33 cellular contexts compared by ENCODE assay signal in the genomic region with DNA sequence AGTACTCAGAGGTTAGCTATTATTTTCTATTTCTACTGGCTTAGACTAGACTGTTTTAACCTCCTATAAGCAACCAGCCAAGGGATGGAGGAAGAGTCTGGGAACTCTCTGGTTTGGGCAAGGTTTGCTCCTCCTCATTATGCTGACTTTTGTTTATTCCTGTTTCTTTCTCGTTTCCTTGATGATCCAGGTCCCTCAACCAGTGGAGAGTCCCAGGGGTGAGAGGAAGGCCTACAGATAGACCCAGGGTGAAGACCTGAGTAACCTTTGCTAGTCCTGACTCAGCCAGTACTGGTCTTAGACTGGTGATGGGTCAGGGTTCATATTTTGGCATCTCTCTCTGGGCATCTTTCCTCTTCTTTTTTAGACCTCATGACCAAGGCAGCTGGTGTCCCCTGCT. TPM values are rescaled to one million over a fixed set of nuclear protein-coding genes. Genes with fewer than 3 reads are reported as not detected.
DNase-seq lines count a peak whose midpoint lies in the region; ATAC-seq, FAIRE-seq and TF ChIP-seq lines count a peak whose summit lies in the region.
"Had no signal": no experiment of that assay in that cellular context is flagged by ENCODE, and none has a peak within 500 bp of the region (broad histone marks: within the 10 kb centered on the region; RNA-seq: fewer than 3 reads in every experiment).

No MANE protein-coding gene starts in this region.

- TF ChIP-seq POLR2A in breast epithelium (IDR thresholded peaks at IDR 0.05) = no peak
- no peak for TF ChIP-seq POLR2A in K562 (conservative IDR thresholded peaks at IDR 0.05)

- H3K9me3 ChIP-seq in breast epithelium (no peaks in the 10 kb centered on the region), K562 (replicated peaks; ENCODE audit: control insufficient read depth, insufficient read depth, low read depth, low read length) (no peaks in the 10 kb centered on the region), lower lobe of right lung (no peaks in the 10 kb centered on the region)
- H3K9me3 ChIP-seq: left lung, thyroid gland had no signal

- H3K56ac ChIP-seq in mesendoderm (ENCODE audit: low read length) = no peak overlapping the region

- H3K27ac ChIP-seq in breast epithelium = peak overlapping the region in 1 of 2 donors; percentile 2
- no peak overlapping the region for H3K27ac ChIP-seq in K562 (ENCODE audit: extremely low read depth, low read depth, low read length)
- H3K27ac ChIP-seq in mesendoderm (ENCODE audit: low read depth, low read length) = no peak overlapping the region
- no peak overlapping the region for H3K27ac ChIP-seq in lower lobe of right lung
- H3K27ac ChIP-seq: foreskin keratinocyte, hepatocyte, left lung, parathyroid adenoma had no signal

- H3K27ac Mint-ChIP-seq in MCF 10A (ENCODE audit: low read depth, unreplicated experiment) = peak overlapping the region; percentile 61
- H3K27ac Mint-ChIP-seq: activated CD8-positive, alpha-beta memory T cell treated with anti-CD3 and anti-CD28 coated beads, Interleukin-2, amount 10 ng/mL, durations not matched to agents 7 days and 5 days; activated naive CD4-positive, alpha-beta T cell treated with anti-CD3 and anti-CD28 coated beads, Interleukin-2, amount 50 U/mL, for 72 hours; B cell; immature natural killer cell; nephron had no signal

- peak overlapping the region; percentile 47 for H2BK15ac ChIP-seq in mesendoderm (replicated peaks; ENCODE audit: low read depth)

- H3K9me3 Mint-ChIP-seq in MCF 10A (ENCODE audit: unreplicated experiment) = no peaks in the 10 kb centered on the region
- H3K9me3 Mint-ChIP-seq: activated naive CD4-positive, alpha-beta T cell treated with anti-CD3 and anti-CD28 coated beads, Interleukin-2, amount 50 U/mL, for 72 hours; immature natural killer cell; nephron had no signal

- intact Hi-C loops in MCF 10A (cut with micrococcal nuclease) = no loop called here
- intact Hi-C loops in breast epithelium (cut with DNase I; ENCODE audit: low total_unique reads) = no loop called here
- intact Hi-C loops in K562 (cut with micrococcal nuclease) = no loop called here
- intact Hi-C loops in lower lobe of right lung (cut with DNase I) = no loop called here

- H4K5ac ChIP-seq in mesendoderm (ENCODE audit: low read length) = no peak overlapping the region

- no peak overlapping the region for H3K23ac ChIP-seq in mesendoderm (ENCODE audit: low read length)

- in situ Hi-C loops in K562 (cut with MboI) = no loop called here

- TF ChIP-seq EP300 in K562 (IDR thresholded peaks at IDR 0.05; ENCODE audit: low read length) = no peak

- H3K79me2 ChIP-seq in K562 (ENCODE audit: control insufficient read depth, insufficient read depth, low read length) = no peaks in the 10 kb centered on the region
- H3K79me2 ChIP-seq in mesendoderm (ENCODE audit: control insufficient read depth, insufficient read depth, low read length) = peaks cover 15% of the 10 kb centered on the region

- ATAC-seq in K562 (no peak), lower lobe of right lung (no peak), HG03108 (IDR thresholded peaks at IDR 0.05; ENCODE audit: unreplicated experiment) (no peak)
- ATAC-seq: activated CD8-positive, alpha-beta memory T cell treated with anti-CD3 and anti-CD28 coated beads, Interleukin-2, amount 10 ng/mL, durations not matched to agents 7 days and 5 days; foreskin keratinocyte; HepG2; left lung; right cardiac atrium; SK-N-SH treated with all-trans-retinoic acid at 6 μM for 48 hours; stimulated activated naive CD8-positive, alpha-beta T cell treated with anti-CD3 and anti-CD28 coated beads, Interleukin-15, Interleukin-2, amounts not matched to agents 100 U/mL and 50 U/mL, for 24 hours had no signal

- TF ChIP-seq RAD21 in K562 (CRISPR knock-in tag; conservative IDR thresholded peaks at IDR 0.05 in 1 of 2, IDR thresholded peaks at IDR 0.05 in 1 of 2) = no peak

- H2AFZ ChIP-seq in K562 (ENCODE audit: low read depth, low read length) = no peak overlapping the region
- H2AFZ ChIP-seq: hepatocyte, parathyroid adenoma had no signal

- 0 out of 2 replicates have a peak, but pooled peaks cover 6% of the 10 kb centered on the region for H4K20me1 ChIP-seq in K562 (replicated peaks; ENCODE audit: control insufficient read depth, insufficient read depth, low read length)

- H3K27me3 Mint-ChIP-seq in MCF 10A (ENCODE audit: insufficient read depth, unreplicated experiment) = no peaks in the 10 kb centered on the region

- H3K27me3 ChIP-seq in breast epithelium (no peaks in the 10 kb centered on the region), K562 (ENCODE audit: control insufficient read depth in 2 of 2, insufficient read depth in 2 of 2, low read length in 2 of 2) (peaks cover 4 to 5% of the 10 kb centered on the region in 2 experiments; a peak in 1 of 5 replicates), mesendoderm (ENCODE audit: insufficient read depth, low read length, poor library complexity) (no peaks in the 10 kb centered on the region), lower lobe of right lung (ENCODE audit: low read depth) (no peaks in the 10 kb centered on the region)
- H3K27me3 ChIP-seq: foreskin keratinocyte, hepatocyte, thyroid gland had no signal

- no peak overlapping the region for H2AK5ac ChIP-seq in mesendoderm (ENCODE audit: low read length)

- H3K4me3 Mint-ChIP-seq in MCF 10A (ENCODE audit: unreplicated experiment) = no peak overlapping the region
- H3K4me3 Mint-ChIP-seq: activated CD8-positive, alpha-beta memory T cell treated with anti-CD3 and anti-CD28 coated beads, Interleukin-2, amount 10 ng/mL, durations not matched to agents 7 days and 5 days; B cell; immature natural killer cell; nephron had no signal

- H3K36me3 ChIP-seq in breast epithelium (no peaks in the 10 kb centered on the region), K562 (ENCODE audit: control insufficient read depth, insufficient read depth, low read length) (no peaks in the 10 kb centered on the region), mesendoderm (ENCODE audit: control insufficient read depth, insufficient read depth, low read length) (no peaks in the 10 kb centered on the region), lower lobe of right lung (no peaks in the 10 kb centered on the region)
- H3K36me3 ChIP-seq: left lung, thyroid gland had no signal

- DNase-seq in MCF 10A (ENCODE audit: unreplicated experiment) (no peak), breast epithelium (ENCODE audit: low spot score in 2 of 2) (no peak), K562 (ENCODE audit: extremely low read depth in 1 of 4, low spot score in 3 of 4) (no peak), mesendoderm (peak; percentile 75), lower lobe of right lung (no peak), SW480 (ENCODE audit: low spot score) (no peak), iPS-NIHi7 (ENCODE audit: extremely low spot score) (no peak)
- DNase-seq: activated CD4-positive, alpha-beta T cell treated with anti-CD3 and anti-CD28 coated beads, Interleukin-2, amount 50 U/mL, for 1 hour; activated CD8-positive, alpha-beta memory T cell treated with anti-CD3 and anti-CD28 coated beads, Interleukin-2, amount 10 ng/mL, durations not matched to agents 7 days and 5 days; anterior cingulate cortex; DMS79; erythroblast; foreskin keratinocyte; immature natural killer cell; left lung; NCI-H1105; NCI-H1930; NCI-H2227 treated with DMSO at 0.1 percent for 48 hours; NCI-H748 treated with DMSO at 0.1 percent for 48 hours; right cardiac atrium; stimulated activated CD4-positive, alpha-beta T cell treated with anti-CD3 and anti-CD28 coated beads, Interleukin-4, amount 100 ng/mL, for 4 hours; stimulated activated naive CD8-positive, alpha-beta T cell treated with anti-CD3 and anti-CD28 coated beads, Interleukin-15, Interleukin-2, amounts not matched to agents 100 U/mL and 50 U/mL, for 24 hours; T1000; thyroid gland had no signal

- TF ChIP-seq CTCF in MCF 10A (IDR thresholded peaks at IDR 0.05; ENCODE audit: unreplicated experiment) = no peak
- TF ChIP-seq CTCF in breast epithelium (IDR thresholded peaks at IDR 0.05) = no peak
- TF ChIP-seq CTCF in K562 (IDR thresholded peaks at IDR 0.05 in 2 of 3, conservative IDR thresholded peaks at IDR 0.05 in 1 of 3; ENCODE audit: insufficient read depth in 2 of 3, low read depth in 1 of 3, low read length in 3 of 3) = no peak
- no peak for TF ChIP-seq CTCF in lower lobe of right lung (IDR thresholded peaks at IDR 0.05)

- CTCF ChIA-PET in MCF 10A (lab: Yijun Ruan, JAX) (interaction anchor here (0.6 to 3.4 kb wide), 5 partner anchors 8 to 291 kb away, joined by 3 to 9 read pairs (median 4); no protein-coding TSS in a partner anchor), K562 (lab: Yijun Ruan, JAX; ENCODE audit: low intra/inter-chr PET ratio) (no interaction called here)

- peak overlapping the region; percentile 69 for H2BK120ac ChIP-seq in mesendoderm (ENCODE audit: low read depth, low read length)

- POLR2A ChIA-PET in MCF 10A (lab: Yijun Ruan, JAX) = interaction anchor here (1.0 to 2.0 kb wide), 2 partner anchors 8 to 24 kb away, joined by 3 to 10 read pairs; no protein-coding TSS in a partner anchor
- POLR2A ChIA-PET in K562 (lab: Yijun Ruan, JAX) = interaction anchor here (0.6 to 1.3 kb wide), 2 partner anchors 17 to 19 kb away, joined by 3 to 4 read pairs; no protein-coding TSS in a partner anchor

- no peak overlapping the region for H3K4ac ChIP-seq in mesendoderm (ENCODE audit: low read depth, low read length)

- H3K4me2 ChIP-seq in K562 (ENCODE audit: insufficient read depth, low read length) = no peak overlapping the region
- H3K4me2 ChIP-seq in mesendoderm (ENCODE audit: low read length) = no peak overlapping the region
- H3K4me2 ChIP-seq: hepatocyte had no signal

- no peak overlapping the region for H3K4me3 ChIP-seq in breast epithelium
- no peak overlapping the region for H3K4me3 ChIP-seq in K562
- H3K4me3 ChIP-seq in mesendoderm (ENCODE audit: low read length) = no peak overlapping the region
- no peak overlapping the region for H3K4me3 ChIP-seq in lower lobe of right lung
- H3K4me3 ChIP-seq: hepatocyte, left lung, thyroid gland had no signal

- H3K9me1 ChIP-seq in K562 (ENCODE audit: control insufficient read depth, insufficient read depth, low read length) = no peaks in the 10 kb centered on the region

- no peak overlapping the region for H3K9ac ChIP-seq in K562 (ENCODE audit: insufficient read depth in 1 of 2, low read depth in 2 of 2, low read length in 2 of 2)
- H3K9ac ChIP-seq in mesendoderm (ENCODE audit: low read length) = no peak overlapping the region
- H3K9ac ChIP-seq: parathyroid adenoma had no signal

- H2BK5ac ChIP-seq in mesendoderm (ENCODE audit: low read length) = no peak overlapping the region

- no peak overlapping the region for H4K8ac ChIP-seq in mesendoderm (ENCODE audit: low read depth, low read length)

- H3K36me3 Mint-ChIP-seq in MCF 10A (ENCODE audit: insufficient read depth, unreplicated experiment) = peaks cover 53% of the 10 kb centered on the region
- H3K36me3 Mint-ChIP-seq: activated CD8-positive, alpha-beta memory T cell treated with anti-CD3 and anti-CD28 coated beads, Interleukin-2, amount 10 ng/mL, durations not matched to agents 7 days and 5 days; immature natural killer cell had no signal

- H3K4me1 Mint-ChIP-seq in MCF 10A (ENCODE audit: insufficient read depth, unreplicated experiment) = peaks cover 78% of the 10 kb centered on the region

- 0% methylated on average over 1 of the region's 1 CpG for WGBS in K562 (ENCODE audit: insufficient coverage, low coverage, missing lambda C conversion rate)
- WGBS in mesendoderm (ENCODE audit: extremely low coverage, insufficient coverage, low lambda C conversion rate) = no CpG with 5 or more reads among the region's 1 CpG

- H3K4me1 ChIP-seq in breast epithelium (peaks cover 0 to 10% of the 10 kb centered on the region in 2 donors), K562 (replicated peaks in 1 of 2; ENCODE audit: control insufficient read depth in 2 of 2, insufficient read depth in 2 of 2, low read length in 2 of 2) (peaks cover 2% of the 10 kb centered on the region in 2 experiments; a peak in 4 of 5 replicates), mesendoderm (ENCODE audit: control insufficient read depth, low read depth, low read length) (peaks cover 22% of the 10 kb centered on the region), lower lobe of right lung (peaks cover 30% of the 10 kb centered on the region)

- FAIRE-seq in K562 (lab: Jason Lieb, UNC) = no peak
- FAIRE-seq: A204.1, HepG2 had no signal

- no TSS peak for BruUV-seq in MCF 10A (replicated peaks; lab: Mats Ljungman, UMichigan)
- no TSS peak for BruUV-seq in K562 (replicated peaks; lab: Mats Ljungman, UMichigan)

- H3K79me1 ChIP-seq in mesendoderm (ENCODE audit: low read length) = peaks cover 8% of the 10 kb centered on the region

- H3K18ac ChIP-seq in mesendoderm (ENCODE audit: low read length) = peak overlapping the region; percentile 61

RNA-seq across cellular contexts. Expression of a gene that starts 5.4 kb away (rescaled TPM):
- total RNA-seq in MCF 10A (2022) (90.6 and 162 TPM in 2 replicates), breast epithelium (10 to 100 TPM in 2 of 3 donors, 1 to 10 TPM in 1; 7.2 to 21.2 (median 13.4) TPM), K562 (2014; rRNA removed) (1.4 and 1.6 TPM in 2 replicates), K562 (2014; rRNA removed; fragmentation: Illumina TruSeq; extraction: Trizol) (1.2 and 1.6 TPM in 2 replicates), K562 (2015; rRNA removed; fragmentation: Illumina TruSeq; extraction: Trizol) (0.54 and 0.68 TPM in 2 replicates), K562 (2021) (1.4 and 2.0 TPM in 2 replicates), lower lobe of right lung (10.5 TPM)
- total RNA-seq in K562 (2011; cell fraction: chromatin; rRNA removed; ENCODE audit: low replicate concordance) = 3.5 and 4.6 TPM in 2 replicates
- 1.7 and 2.0 TPM in 2 replicates for total RNA-seq in K562 (2011; cell fraction: nucleolus; rRNA removed)
- 3.4 and 5.6 TPM in 2 replicates for total RNA-seq in K562 (2011; cell fraction: nucleoplasm; rRNA removed)
- polyA plus RNA-seq in K562 (2011; rRNA removed) (1.5 and 2.4 TPM in 2 replicates), K562 (2014; fragmentation: Illumina TruSeq; extraction: Trizol) (1.9 and 2.2 TPM in 2 replicates), K562 (2014; fragmentation: Nextera tagmentation; extraction: Ambion mirVana) (1 to 10 TPM; 1.7 to 2.0 TPM), K562 (2014; rRNA removed) (1.7 TPM in 2 replicates)
- polyA plus RNA-seq in K562 (2011; cell fraction: cytosol; rRNA removed) = 1.1 and 2.3 TPM in 2 replicates
- 1.2 and 1.7 TPM in 2 replicates for polyA plus RNA-seq in K562 (2011; cell fraction: nucleus; rRNA removed)
- polyA plus RNA-seq in K562 (2012) = 1.4 and 2.7 TPM in 2 replicates
- 2.3 and 2.7 TPM in 2 replicates for polyA minus RNA-seq in K562 (2011; rRNA and poly(A)+ RNA removed)
- 1.0 and 1.8 TPM in 2 replicates for polyA minus RNA-seq in K562 (2011; cell fraction: cytosol; rRNA and poly(A)+ RNA removed)
- 0.40 and 1.1 TPM in 2 replicates for polyA minus RNA-seq in K562 (2011; cell fraction: nucleus; rRNA and poly(A)+ RNA removed)
- polyA plus RNA-seq in mesendoderm (2013, experiment 1 of 2) = 16.9 TPM
- 17.1 TPM for polyA plus RNA-seq in mesendoderm (2013, experiment 2 of 2)

RNA-seq across cellular contexts. Expression of a gene that starts 34.4 kb away (rescaled TPM):
- total RNA-seq in MCF 10A (2022) (0.32 and 0.33 TPM in 2 replicates), breast epithelium (10 to 100 TPM in 2 of 3 donors, under 1 TPM in 1; 0.16 to 28.1 (median 13.4) TPM), K562 (2014; rRNA removed) (1.4 TPM in 1 of 2 replicates, not detected in the other), K562 (2014; rRNA removed; fragmentation: Illumina TruSeq; extraction: Trizol) (0.04 and 0.06 TPM in 2 replicates), K562 (2015; rRNA removed; fragmentation: Illumina TruSeq; extraction: Trizol) (0.07 TPM in 1 of 2 replicates, not detected in the other), K562 (2021) (0.27 and 0.34 TPM in 2 replicates), lower lobe of right lung (52.9 TPM)
- 0.30 and 0.32 TPM in 2 replicates for total RNA-seq in K562 (2011; cell fraction: chromatin; rRNA removed; ENCODE audit: low replicate concordance)
- under 0.01 and 0.39 TPM in 2 replicates for total RNA-seq in K562 (2011; cell fraction: nucleolus; rRNA removed)
- total RNA-seq in K562 (2011; cell fraction: nucleoplasm; rRNA removed) = 0.31 and 0.59 TPM in 2 replicates
- polyA plus RNA-seq in K562 (2011; rRNA removed) (0.14 and 0.16 TPM in 2 replicates), K562 (2014; fragmentation: Illumina TruSeq; extraction: Trizol) (0.03 and 0.19 TPM in 2 replicates), K562 (2014; fragmentation: Nextera tagmentation; extraction: Ambion mirVana) (under 1 TPM in 1 of 2 experiments, not detected in 1; 0.18 TPM), K562 (2014; rRNA removed) (0.09 TPM in 1 of 2 replicates, not detected in the other)
- polyA plus RNA-seq in K562 (2011; cell fraction: cytosol; rRNA removed) = 0.03 and 0.13 TPM in 2 replicates
- polyA plus RNA-seq in K562 (2011; cell fraction: nucleus; rRNA removed) = 0.40 and 0.88 TPM in 2 replicates
- 0.04 and 0.09 TPM in 2 replicates for polyA plus RNA-seq in K562 (2012)
- 0.04 TPM in 1 of 2 replicates, not detected in the other for polyA minus RNA-seq in K562 (2011; rRNA and poly(A)+ RNA removed)
- polyA minus RNA-seq in K562 (2011; cell fraction: cytosol; rRNA and poly(A)+ RNA removed) = 0.27 TPM in 1 of 2 replicates, not detected in the other
- polyA minus RNA-seq in K562 (2011; cell fraction: nucleus; rRNA and poly(A)+ RNA removed) = 0.11 and 0.13 TPM in 2 replicates
- 26.5 TPM for polyA plus RNA-seq in mesendoderm (2013, experiment 1 of 2)
- polyA plus RNA-seq in mesendoderm (2013, experiment 2 of 2) = 26.5 TPM
